Comparison of ENCODE assay signal across 8 cellular contexts in the genomic region with DNA sequence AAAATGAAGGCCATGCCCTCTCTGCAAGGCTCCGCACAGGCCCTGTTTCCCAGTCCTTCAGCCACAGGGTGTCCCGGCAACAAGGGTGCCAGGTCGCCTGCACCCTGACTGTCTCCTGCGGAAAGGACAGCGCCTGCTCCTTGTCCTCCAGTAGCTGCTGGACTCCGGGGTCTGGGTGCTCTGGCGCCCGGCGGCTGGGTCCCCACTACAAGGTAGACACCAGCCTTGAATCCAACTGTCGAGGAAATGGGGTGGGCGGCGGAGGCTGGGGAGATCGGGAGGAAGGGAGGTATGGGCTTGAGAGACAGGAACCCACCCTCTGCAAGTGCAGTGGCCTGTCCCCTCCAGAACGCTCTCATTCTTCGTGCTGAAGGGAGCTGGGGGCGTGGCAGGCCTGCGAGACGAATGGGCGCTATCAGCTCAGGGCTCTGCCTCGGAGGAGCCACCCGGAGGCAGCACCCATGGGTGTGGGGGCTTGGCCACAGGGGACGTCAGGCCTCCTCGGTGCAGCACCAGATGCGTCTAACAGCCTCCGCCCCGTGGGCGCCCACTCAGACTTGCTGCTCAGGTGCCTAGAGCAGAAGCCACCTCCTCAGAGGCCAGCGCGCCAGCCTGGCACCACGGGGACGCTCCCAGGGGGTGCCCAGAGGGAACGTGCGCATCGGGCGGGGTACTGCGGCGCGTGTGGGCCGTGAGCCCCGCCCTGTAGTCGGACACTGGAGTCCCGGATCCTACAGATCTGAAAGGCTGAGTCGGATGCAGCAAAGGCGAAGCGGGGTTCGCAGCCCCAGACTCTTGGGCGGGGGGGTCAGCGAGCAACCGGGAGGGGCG. TPM values are rescaled to one million over a fixed set of nuclear protein-coding genes. Genes with fewer than 3 reads are reported as not detected.
A peak's percentile ranks its signal among the peaks of the same experiment; 100 is the strongest.
DNase-seq lines count a peak whose midpoint lies in the region; ATAC-seq, FAIRE-seq and TF ChIP-seq lines count a peak whose summit lies in the region.

No MANE protein-coding gene starts in this region.

- TF ChIP-seq CTCF in body of pancreas (IDR thresholded peaks at IDR 0.05), result no peak
- TF ChIP-seq CTCF in keratinocyte (optimal IDR thresholded peaks at IDR 0.05 in 1 of 3, IDR thresholded peaks at IDR 0.05 in 1 of 3, conservative IDR thresholded peaks at IDR 0.05 in 1 of 3; ENCODE audit: extremely low read depth in 1 of 3, insufficient read depth in 2 of 3, low read length in 3 of 3), result no peak

- peaks cover 63% of the 10 kb centered on the region for H3K4me1 Mint-ChIP-seq in T-helper 2 cell treated with Interferon-gamma antibody and Interleukin-4, amounts not matched to agents 5 μg/mL and 100 μg/mL, for 36 hours (ENCODE audit: low read depth)

- peak overlapping the region; percentile 77 for H3K4me3 Mint-ChIP-seq in T-helper 2 cell treated with Interferon-gamma antibody and Interleukin-4, amounts not matched to agents 5 μg/mL and 100 μg/mL, for 36 hours

- intact Hi-C loops in body of pancreas (cut with DNase I), result no loop called here

- peak in 1 of 3 donors; percentile 34 for TF ChIP-seq POLR2A in body of pancreas (IDR thresholded peaks at IDR 0.05)

- no peaks in the 10 kb centered on the region for H3K27me3 Mint-ChIP-seq in T-helper 2 cell treated with Interferon-gamma antibody and Interleukin-4, amounts not matched to agents 5 μg/mL and 100 μg/mL, for 36 hours (ENCODE audit: low read depth)

- no peak for FAIRE-seq in keratinocyte (lab: Jason Lieb, UNC)

- H3K9ac ChIP-seq in keratinocyte (ENCODE audit: control insufficient read depth, extremely low read depth, insufficient read depth, low read length), result peak overlapping the region; percentile 63

- H3K9me3 ChIP-seq in body of pancreas (no peaks in the 10 kb centered on the region), keratinocyte (ENCODE audit: control insufficient read depth, low read depth, low read length) (no peaks in the 10 kb centered on the region)

- H3K27me3 ChIP-seq in body of pancreas (no peaks in the 10 kb centered on the region), keratinocyte (ENCODE audit: control insufficient read depth, extremely low read depth, insufficient read depth, low read length) (no peaks in the 10 kb centered on the region)

- H3K27ac Mint-ChIP-seq in T-helper 2 cell treated with Interferon-gamma antibody and Interleukin-4, amounts not matched to agents 5 μg/mL and 100 μg/mL, for 36 hours, result peak overlapping the region; percentile 87

- no peak overlapping the region for H2AFZ ChIP-seq in keratinocyte (ENCODE audit: control insufficient read depth, low read length)

- H3K4me3 ChIP-seq in body of pancreas (peak overlapping the region; percentile 52 to 64), keratinocyte (ENCODE audit: control insufficient read depth in 2 of 3, extremely low read depth in 1 of 3, insufficient read depth in 2 of 3, low read depth in 1 of 3, low read length in 3 of 3) (peak overlapping the region; percentile 23 to 60 (median 35))

- H4K20me1 ChIP-seq in keratinocyte (ENCODE audit: control insufficient read depth, extremely low read depth, insufficient read depth, low read length), result peaks cover 4% of the 10 kb centered on the region

- H3K36me3 Mint-ChIP-seq in T-helper 2 cell treated with Interferon-gamma antibody and Interleukin-4, amounts not matched to agents 5 μg/mL and 100 μg/mL, for 36 hours (ENCODE audit: low read depth), result peaks cover 32% of the 10 kb centered on the region

- no peaks in the 10 kb centered on the region for H3K9me3 Mint-ChIP-seq in T-helper 2 cell treated with Interferon-gamma antibody and Interleukin-4, amounts not matched to agents 5 μg/mL and 100 μg/mL, for 36 hours

- H3K27ac ChIP-seq in body of pancreas, result peak overlapping the region; percentile 72 to 92 (median 84)
- peak overlapping the region; percentile 4 for H3K27ac ChIP-seq in keratinocyte (ENCODE audit: control insufficient read depth, insufficient read depth, low read length)

- peak; percentile 13 for DNase-seq in COLO829 (ENCODE audit: low spot score)
- peak; percentile 71 for DNase-seq in T-helper 2 cell treated with Interferon-gamma antibody and Interleukin-4, amounts not matched to agents 5 μg/mL and 100 μg/mL, for 36 hours (ENCODE audit: low spot score)
- peak; percentile 57 to 59 (median 58) for DNase-seq in body of pancreas
- DNase-seq in keratinocyte (ENCODE audit: low read depth, low spot score), result no peak
- peak; percentile 81 for DNase-seq in stimulated activated CD4-positive, alpha-beta T cell treated with anti-CD3 and anti-CD28 coated beads, Interleukin-1b, Interleukin-23, amount 100 ng/mL, for 48 hours
- DNase-seq in ecto neural progenitor cell (ENCODE audit: low spot score), result no peak

- no peaks in the 10 kb centered on the region for H3K79me2 ChIP-seq in keratinocyte (ENCODE audit: control insufficient read depth, insufficient read depth, low read length)

- 20 to 28% methylated on average over 11 to 35 of the region's 50 CpGs for WGBS in body of pancreas, 2 donors

- peak; percentile 47 for ATAC-seq in GM19395 (IDR thresholded peaks at IDR 0.05; ENCODE audit: unreplicated experiment)
- ATAC-seq in HG03457 (IDR thresholded peaks at IDR 0.05; ENCODE audit: unreplicated experiment), result peak; percentile 43
- peak; percentile 49 for ATAC-seq in body of pancreas

- H3K4me1 ChIP-seq in body of pancreas (peaks cover 30% of the 10 kb centered on the region), keratinocyte (ENCODE audit: control insufficient read depth, extremely low read depth, insufficient read depth, low read length) (peaks cover 62% of the 10 kb centered on the region)

- no peaks in the 10 kb centered on the region for H3K9me1 ChIP-seq in keratinocyte (ENCODE audit: control insufficient read depth, extremely low read depth, insufficient read depth, low read length)

- peak overlapping the region; percentile 35 for H3K4me2 ChIP-seq in keratinocyte (ENCODE audit: control insufficient read depth, extremely low read depth, insufficient read depth, low read depth, low read length)

- dilution Hi-C loops in keratinocyte (cut with MboI; ENCODE audit: extremely low pct_ligation_motif_present, low sequenced_read_pairs), result no loop called here

- no peaks in the 10 kb centered on the region for H3K36me3 ChIP-seq in body of pancreas (replicated peaks in 1 of 2; ENCODE audit: insufficient read depth in 1 of 2, low read depth in 2 of 2)
- H3K36me3 ChIP-seq in keratinocyte (ENCODE audit: control insufficient read depth in 2 of 2, extremely low read depth in 1 of 2, insufficient read depth in 2 of 2, low read length in 2 of 2), result peaks cover 10 to 20% of the 10 kb centered on the region in 2 experiments

RNA-seq across cellular contexts. Expression of gene ADAM8, which starts 15.6 kb away (rescaled TPM):
- total RNA-seq in body of pancreas, result 1 to 10 TPM; 3.4 to 4.6 TPM
- 24.9 to 55.4 TPM (median 42.0 TPM) in 3 replicates for polyA plus RNA-seq in keratinocyte
- polyA plus RNA-seq in keratinocyte (2011; ENCODE audit: low read depth), result 7.8 TPM
- 11.9 and 24.8 TPM in 2 replicates for polyA plus RNA-seq in keratinocyte (2011; cell fraction: cytosol; rRNA removed)
- 109 and 146 TPM in 2 replicates for polyA plus RNA-seq in keratinocyte (2011; cell fraction: nucleus; rRNA removed)
- 16.9 and 79.9 TPM in 2 replicates for polyA plus RNA-seq in keratinocyte (2012; ENCODE audit: low replicate concordance)
- polyA minus RNA-seq in keratinocyte, result 29.4 to 137 TPM (median 55.5 TPM) in 3 replicates
- polyA minus RNA-seq in keratinocyte (2011; cell fraction: cytosol; rRNA and poly(A)+ RNA removed), result 57.0 TPM
- 109 and 137 TPM in 2 replicates for polyA minus RNA-seq in keratinocyte (2011; cell fraction: nucleus; rRNA and poly(A)+ RNA removed)

RNA-seq across cellular contexts. Expression of gene VENTX, which starts 23.5 kb away (rescaled TPM):
- under 1 TPM in 1 of 2 donors, not detected in 1; 0.26 TPM for total RNA-seq in body of pancreas
- polyA plus RNA-seq in keratinocyte, result not detected in 3 replicates
- polyA plus RNA-seq in keratinocyte (2011; ENCODE audit: low read depth), result not detected
- polyA plus RNA-seq in keratinocyte (2011; cell fraction: cytosol; rRNA removed), result not detected in 2 replicates
- polyA plus RNA-seq in keratinocyte (2011; cell fraction: nucleus; rRNA removed), result not detected in 2 replicates
- not detected in 2 replicates for polyA plus RNA-seq in keratinocyte (2012; ENCODE audit: low replicate concordance)
- polyA minus RNA-seq in keratinocyte, result not detected in 3 replicates
- polyA minus RNA-seq in keratinocyte (2011; cell fraction: cytosol; rRNA and poly(A)+ RNA removed), result not detected
- not detected in 2 replicates for polyA minus RNA-seq in keratinocyte (2011; cell fraction: nucleus; rRNA and poly(A)+ RNA removed)

RNA-seq across cellular contexts. Expression of gene UTF1, which starts 31.1 kb away (rescaled TPM):
- total RNA-seq in body of pancreas, result not detected
- polyA plus RNA-seq in keratinocyte, result not detected in 3 replicates
- polyA plus RNA-seq in keratinocyte (2011; ENCODE audit: low read depth), result not detected
- not detected in 2 replicates for polyA plus RNA-seq in keratinocyte (2011; cell fraction: cytosol; rRNA removed)
- polyA plus RNA-seq in keratinocyte (2011; cell fraction: nucleus; rRNA removed), result not detected in 2 replicates
- polyA plus RNA-seq in keratinocyte (2012; ENCODE audit: low replicate concordance), result not detected in 2 replicates
- polyA minus RNA-seq in keratinocyte, result not detected in 3 replicates
- polyA minus RNA-seq in keratinocyte (2011; cell fraction: cytosol; rRNA and poly(A)+ RNA removed), result not detected
- not detected in 2 replicates for polyA minus RNA-seq in keratinocyte (2011; cell fraction: nucleus; rRNA and poly(A)+ RNA removed)

RNA-seq across cellular contexts. Expression of gene TUBGCP2, which starts 47.6 kb away (rescaled TPM):
- 10 to 100 TPM; 32.2 to 36.6 TPM for total RNA-seq in body of pancreas
- polyA plus RNA-seq in keratinocyte, result 38.0 to 55.8 TPM (median 48.2 TPM) in 3 replicates
- 18.0 TPM for polyA plus RNA-seq in keratinocyte (2011; ENCODE audit: low read depth)
- 40.3 and 41.4 TPM in 2 replicates for polyA plus RNA-seq in keratinocyte (2011; cell fraction: cytosol; rRNA removed)
- polyA plus RNA-seq in keratinocyte (2011; cell fraction: nucleus; rRNA removed), result 58.3 and 61.5 TPM in 2 replicates
- 33.3 and 56.3 TPM in 2 replicates for polyA plus RNA-seq in keratinocyte (2012; ENCODE audit: low replicate concordance)
- 55.2 to 61.1 TPM (median 59.1 TPM) in 3 replicates for polyA minus RNA-seq in keratinocyte
- 64.1 TPM for polyA minus RNA-seq in keratinocyte (2011; cell fraction: cytosol; rRNA and poly(A)+ RNA removed)
- polyA minus RNA-seq in keratinocyte (2011; cell fraction: nucleus; rRNA and poly(A)+ RNA removed), result 35.8 and 45.1 TPM in 2 replicates

RNA-seq across cellular contexts. Expression of gene ZNF511, which starts 47.6 kb away (rescaled TPM):
- total RNA-seq in body of pancreas, result 10 to 100 TPM; 15.0 to 22.7 TPM
- polyA plus RNA-seq in keratinocyte, result 15.3 to 22.0 TPM (median 20.2 TPM) in 3 replicates
- polyA plus RNA-seq in keratinocyte (2011; ENCODE audit: low read depth), result 13.8 TPM
- 11.8 and 12.5 TPM in 2 replicates for polyA plus RNA-seq in keratinocyte (2011; cell fraction: cytosol; rRNA removed)
- polyA plus RNA-seq in keratinocyte (2011; cell fraction: nucleus; rRNA removed), result 7.4 and 8.4 TPM in 2 replicates
- 8.7 and 29.5 TPM in 2 replicates for polyA plus RNA-seq in keratinocyte (2012; ENCODE audit: low replicate concordance)
- 11.4 to 25.4 TPM (median 11.7 TPM) in 3 replicates for polyA minus RNA-seq in keratinocyte
- 15.0 TPM for polyA minus RNA-seq in keratinocyte (2011; cell fraction: cytosol; rRNA and poly(A)+ RNA removed)
- polyA minus RNA-seq in keratinocyte (2011; cell fraction: nucleus; rRNA and poly(A)+ RNA removed), result 2.8 and 3.7 TPM in 2 replicates

Comparison
In these comparisons a context has a peak if more than half of its experiments do, and no peak if none do; other contexts are left out.
1. DNase-seq: peak in COLO829 (single experiment), T-helper 2 cell treated with Interferon-gamma antibody and Interleukin-4, amounts not matched to agents 5 μg/mL and 100 μg/mL, for 36 hours (single experiment), body of pancreas (4 of 4) and stimulated activated CD4-positive, alpha-beta T cell treated with anti-CD3 and anti-CD28 coated beads, Interleukin-1b, Interleukin-23, amount 100 ng/mL, for 48 hours (single experiment); none in keratinocyte (single experiment) and ecto neural progenitor cell (single experiment).
2. Peak in every context shown above with its lines, with median percentiles within 50 percentile points of each other: ATAC-seq.